25 cellular contexts compared by ENCODE assay signal in the genomic region with DNA sequence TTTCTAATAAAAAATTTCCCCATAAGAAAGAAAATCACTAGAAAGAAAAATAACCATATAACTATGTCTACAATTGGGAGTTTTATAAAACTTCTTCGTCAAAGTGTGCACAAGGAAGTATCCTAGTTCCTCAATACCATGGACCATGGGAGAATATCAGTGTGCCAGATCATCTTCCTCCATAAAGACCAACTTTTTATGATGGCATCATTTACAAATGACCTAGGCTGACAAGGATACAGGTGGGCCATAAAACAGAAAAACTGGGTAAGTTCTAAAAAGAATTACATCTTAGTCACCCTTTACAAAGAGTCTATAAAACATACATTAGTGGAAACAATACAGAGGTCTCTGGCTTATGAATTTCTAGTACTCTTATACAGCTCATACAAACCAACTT.
"Had no signal": no experiment of that assay in that cellular context is flagged by ENCODE, and none has a peak within 500 bp of the region (broad histone marks: within the 10 kb centered on the region; RNA-seq: fewer than 3 reads in every experiment).

No MANE protein-coding gene starts in this region.

- ATAC-seq: activated CD4-positive, alpha-beta T cell treated with anti-CD3 and anti-CD28 coated beads for 36 hours; activated CD8-positive, alpha-beta memory T cell treated with anti-CD3 and anti-CD28 coated beads, Interleukin-2, amount 10 ng/mL, durations not matched to agents 7 days and 5 days; activated CD8-positive, alpha-beta T cell treated with anti-CD3 and anti-CD28 coated beads, Interleukin-2, amount 10 ng/mL, durations not matched to agents 7 days and 5 days; activated naive CD8-positive, alpha-beta T cell treated with anti-CD3 and anti-CD28 coated beads, Interleukin-2, amount 50 U/mL, for 24 hours; body of pancreas; gastroesophageal sphincter; heart right ventricle had no signal

- H3K27me3 ChIP-seq: adrenal gland, body of pancreas, colonic mucosa, gastroesophageal sphincter, heart right ventricle had no signal

- H3K36me3 ChIP-seq: adrenal gland, colonic mucosa had no signal

- H3K4me1 ChIP-seq: adrenal gland, body of pancreas, colonic mucosa, gastroesophageal sphincter, heart right ventricle had no signal

- DNase-seq: activated CD4-positive, alpha-beta memory T cell treated with anti-CD3 and anti-CD28 coated beads for 36 hours; activated CD4-positive, alpha-beta T cell treated with anti-CD3 and anti-CD28 coated beads for 36 hours; activated CD4-positive, alpha-beta T cell treated with anti-CD3 and anti-CD28 coated beads, Interleukin-2, amount 10 ng/mL, durations not matched to agents 24 days and 14 days; activated CD4-positive, CD25-positive, alpha-beta regulatory T cell; activated CD4-positive, CD25-positive, alpha-beta regulatory T cell treated with anti-CD3 and anti-CD28 coated beads, Interleukin-2, amount 50 U/mL, for 72 hours; activated CD8-positive, alpha-beta memory T cell treated with anti-CD3 and anti-CD28 coated beads, Interleukin-2, amount 10 ng/mL, durations not matched to agents 7 days and 5 days; activated CD8-positive, alpha-beta memory T cell treated with anti-CD3 and anti-CD28 coated beads, Interleukin-2, amount 50 U/mL, for 4 hours; activated CD8-positive, alpha-beta T cell treated with anti-CD3 and anti-CD28 coated beads, Interleukin-2, amount 10 ng/mL, durations not matched to agents 7 days and 5 days; activated effector memory CD4-positive, alpha-beta T cell treated with anti-CD3 and anti-CD28 coated beads, Interleukin-2, amount 50 U/mL, for 16 hours; activated naive CD4-positive, alpha-beta T cell treated with anti-CD3 and anti-CD28 coated beads for 36 hours; activated naive CD8-positive, alpha-beta T cell treated with anti-CD3 and anti-CD28 coated beads for 36 hours; activated naive CD8-positive, alpha-beta T cell treated with anti-CD3 and anti-CD28 coated beads, Interleukin-2, amount 50 U/mL, for 24 hours; activated T-cell treated with anti-CD3 and anti-CD28 coated beads, Interleukin-2, amount 50 U/mL, for 1 hour; activated T-cell treated with anti-CD3 and anti-CD28 coated beads, Interleukin-2, amount 50 U/mL, for 48 hours; adrenal gland; amygdala; aorta; body of pancreas; caudate nucleus; colonic mucosa; effector CD8-positive, alpha-beta T cell; foreskin melanocyte; heart right ventricle; T-helper 2 cell had no signal

- H3K4me3 ChIP-seq: adrenal gland, body of pancreas, colonic mucosa, gastroesophageal sphincter, heart right ventricle had no signal

- H3K9me3 ChIP-seq: adrenal gland, body of pancreas, colonic mucosa, gastroesophageal sphincter, heart right ventricle had no signal

- H3K27ac ChIP-seq: adrenal gland, body of pancreas, colonic mucosa, gastroesophageal sphincter, heart right ventricle had no signal
